1 cellular context compared by ENCODE assay signal in genomic region chr14:68740798-68741480, GRCh38.
TF ChIP-seq lines count a peak whose summit lies in the region.

No MANE protein-coding gene starts in this region.

TF ChIP-seq in K562, 482 proteins besides CTCF, POLR2A, EP300 and RAD21 (continued from another document):
- TF ChIP-seq FOXP4 (CRISPR knock-in tag; IDR thresholded peaks at IDR 0.05; ENCODE audit: borderline replicate concordance) (no peak), ZNF280A (IDR thresholded peaks at IDR 0.05; ENCODE audit: low read depth, partially characterized antibody) (peak; percentile 41), TBL1XR1 (IDR thresholded peaks at IDR 0.05; ENCODE audit: low read length in 2 of 2) (no peak), RBM17 (IDR thresholded peaks at IDR 0.05; ENCODE audit: borderline replicate concordance, low read depth, low read length) (no peak), TRIM24 (IDR thresholded peaks at IDR 0.05) (0 out of 4 replicates have a peak, but pooled peaks of 1 of the 2 experiments have one; percentile 6)
